Comparison of ENCODE assay signal across 1 cellular context in the genomic region with DNA sequence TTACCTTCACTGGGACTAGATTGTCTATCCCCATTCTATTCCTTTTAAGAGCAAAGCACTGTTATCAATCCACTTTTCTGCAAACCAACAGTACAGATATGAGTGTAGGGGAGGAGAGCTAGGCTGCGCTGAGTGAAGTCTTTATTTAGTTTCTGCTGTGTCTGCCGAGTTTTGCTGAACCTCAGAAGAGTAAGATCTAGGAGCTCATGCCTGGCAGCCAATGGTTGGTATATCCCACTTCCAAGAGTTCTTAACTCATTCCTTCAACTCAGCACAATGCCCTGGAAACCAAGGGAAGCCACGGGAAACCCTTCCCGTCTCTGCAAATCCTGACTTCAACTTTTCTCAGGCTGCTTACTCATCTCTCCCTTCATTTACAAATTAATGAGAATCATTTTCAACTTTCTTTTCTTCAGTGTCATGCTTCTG.
A peak's percentile ranks its signal among the peaks of the same experiment; 100 is the strongest.
TF ChIP-seq lines count a peak whose summit lies in the region.

No MANE protein-coding gene starts in this region.

TF ChIP-seq in K562, 482 proteins besides CTCF, POLR2A, EP300 and RAD21 (continued from another document and continues in another):
- TF ChIP-seq, protein P1, sequence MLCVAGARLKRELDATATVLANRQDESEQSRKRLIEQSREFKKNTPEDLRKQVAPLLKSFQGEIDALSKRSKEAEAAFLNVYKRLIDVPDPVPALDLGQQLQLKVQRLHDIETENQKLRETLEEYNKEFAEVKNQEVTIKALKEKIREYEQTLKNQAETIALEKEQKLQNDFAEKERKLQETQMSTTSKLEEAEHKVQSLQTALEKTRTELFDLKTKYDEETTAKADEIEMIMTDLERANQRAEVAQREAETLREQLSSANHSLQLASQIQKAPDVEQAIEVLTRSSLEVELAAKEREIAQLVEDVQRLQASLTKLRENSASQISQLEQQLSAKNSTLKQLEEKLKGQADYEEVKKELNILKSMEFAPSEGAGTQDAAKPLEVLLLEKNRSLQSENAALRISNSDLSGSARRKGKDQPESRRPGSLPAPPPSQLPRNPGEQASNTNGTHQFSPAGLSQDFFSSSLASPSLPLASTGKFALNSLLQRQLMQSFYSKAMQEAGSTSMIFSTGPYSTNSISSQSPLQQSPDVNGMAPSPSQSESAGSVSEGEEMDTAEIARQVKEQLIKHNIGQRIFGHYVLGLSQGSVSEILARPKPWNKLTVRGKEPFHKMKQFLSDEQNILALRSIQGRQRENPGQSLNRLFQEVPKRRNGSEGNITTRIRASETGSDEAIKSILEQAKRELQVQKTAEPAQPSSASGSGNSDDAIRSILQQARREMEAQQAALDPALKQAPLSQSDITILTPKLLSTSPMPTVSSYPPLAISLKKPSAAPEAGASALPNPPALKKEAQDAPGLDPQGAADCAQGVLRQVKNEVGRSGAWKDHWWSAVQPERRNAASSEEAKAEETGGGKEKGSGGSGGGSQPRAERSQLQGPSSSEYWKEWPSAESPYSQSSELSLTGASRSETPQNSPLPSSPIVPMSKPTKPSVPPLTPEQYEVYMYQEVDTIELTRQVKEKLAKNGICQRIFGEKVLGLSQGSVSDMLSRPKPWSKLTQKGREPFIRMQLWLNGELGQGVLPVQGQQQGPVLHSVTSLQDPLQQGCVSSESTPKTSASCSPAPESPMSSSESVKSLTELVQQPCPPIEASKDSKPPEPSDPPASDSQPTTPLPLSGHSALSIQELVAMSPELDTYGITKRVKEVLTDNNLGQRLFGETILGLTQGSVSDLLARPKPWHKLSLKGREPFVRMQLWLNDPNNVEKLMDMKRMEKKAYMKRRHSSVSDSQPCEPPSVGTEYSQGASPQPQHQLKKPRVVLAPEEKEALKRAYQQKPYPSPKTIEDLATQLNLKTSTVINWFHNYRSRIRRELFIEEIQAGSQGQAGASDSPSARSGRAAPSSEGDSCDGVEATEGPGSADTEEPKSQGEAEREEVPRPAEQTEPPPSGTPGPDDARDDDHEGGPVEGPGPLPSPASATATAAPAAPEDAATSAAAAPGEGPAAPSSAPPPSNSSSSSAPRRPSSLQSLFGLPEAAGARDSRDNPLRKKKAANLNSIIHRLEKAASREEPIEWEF (CRISPR knock-in tag; IDR thresholded peaks at IDR 0.05) = no peak
- TF ChIP-seq PHB (CRISPR knock-in tag; IDR thresholded peaks at IDR 0.05) = no peak
- TF ChIP-seq RBM34 (IDR thresholded peaks at IDR 0.05; ENCODE audit: borderline replicate concordance, insufficient read depth, low read length) = no peak
- peak; percentile 53 for TF ChIP-seq ZNF316 (IDR thresholded peaks at IDR 0.05)
- TF ChIP-seq BRCA1 (IDR thresholded peaks at IDR 0.05) = no peak
- TF ChIP-seq BRCA1 (CRISPR knock-in tag; IDR thresholded peaks at IDR 0.05) = no peak
- no peak for TF ChIP-seq DNMT1 (IDR thresholded peaks at IDR 0.05)
- TF ChIP-seq, protein P2, sequence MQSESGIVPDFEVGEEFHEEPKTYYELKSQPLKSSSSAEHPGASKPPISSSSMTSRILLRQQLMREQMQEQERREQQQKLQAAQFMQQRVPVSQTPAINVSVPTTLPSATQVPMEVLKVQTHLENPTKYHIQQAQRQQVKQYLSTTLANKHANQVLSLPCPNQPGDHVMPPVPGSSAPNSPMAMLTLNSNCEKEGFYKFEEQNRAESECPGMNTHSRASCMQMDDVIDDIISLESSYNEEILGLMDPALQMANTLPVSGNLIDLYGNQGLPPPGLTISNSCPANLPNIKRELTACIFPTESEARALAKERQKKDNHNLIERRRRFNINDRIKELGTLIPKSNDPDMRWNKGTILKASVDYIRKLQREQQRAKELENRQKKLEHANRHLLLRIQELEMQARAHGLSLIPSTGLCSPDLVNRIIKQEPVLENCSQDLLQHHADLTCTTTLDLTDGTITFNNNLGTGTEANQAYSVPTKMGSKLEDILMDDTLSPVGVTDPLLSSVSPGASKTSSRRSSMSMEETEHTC (IDR thresholded peaks at IDR 0.05) = no peak
- TF ChIP-seq IFI16 (CRISPR knock-in tag; IDR thresholded peaks at IDR 0.05) = no peak
- peak; percentile 28; the same call in 1 of the 2 replicates for TF ChIP-seq TCF3 (CRISPR knock-in tag; IDR thresholded peaks at IDR 0.05)
- no peak for TF ChIP-seq ZNF668 (CRISPR knock-in tag; IDR thresholded peaks at IDR 0.05)
- no peak for TF ChIP-seq CXXC5 (CRISPR knock-in tag; IDR thresholded peaks at IDR 0.05)
- TF ChIP-seq, protein P3, sequence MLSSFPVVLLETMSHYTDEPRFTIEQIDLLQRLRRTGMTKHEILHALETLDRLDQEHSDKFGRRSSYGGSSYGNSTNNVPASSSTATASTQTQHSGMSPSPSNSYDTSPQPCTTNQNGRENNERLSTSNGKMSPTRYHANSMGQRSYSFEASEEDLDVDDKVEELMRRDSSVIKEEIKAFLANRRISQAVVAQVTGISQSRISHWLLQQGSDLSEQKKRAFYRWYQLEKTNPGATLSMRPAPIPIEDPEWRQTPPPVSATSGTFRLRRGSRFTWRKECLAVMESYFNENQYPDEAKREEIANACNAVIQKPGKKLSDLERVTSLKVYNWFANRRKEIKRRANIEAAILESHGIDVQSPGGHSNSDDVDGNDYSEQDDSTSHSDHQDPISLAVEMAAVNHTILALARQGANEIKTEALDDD (IDR thresholded peaks at IDR 0.05) = peak; percentile 41; the same call in 1 of the 2 replicates
- TF ChIP-seq ZNF408 (CRISPR knock-in tag; IDR thresholded peaks at IDR 0.05; ENCODE audit: low read depth) = no peak
- TF ChIP-seq DDX20 (tag; IDR thresholded peaks at IDR 0.05; ENCODE audit: low read depth) = no peak
- no peak for TF ChIP-seq ZNF140 (CRISPR knock-in tag; IDR thresholded peaks at IDR 0.05)
- 0 out of 2 replicates have a peak, but pooled peaks have one; percentile 26 for TF ChIP-seq MTA3 (IDR thresholded peaks at IDR 0.05; ENCODE audit: borderline replicate concordance)
- no peak for TF ChIP-seq L3MBTL2 (IDR thresholded peaks at IDR 0.05)
- TF ChIP-seq ZNF263 (CRISPR knock-in tag; IDR thresholded peaks at IDR 0.05; ENCODE audit: borderline replicate concordance) = no peak
- TF ChIP-seq ZNF707 (CRISPR knock-in tag; conservative IDR thresholded peaks at IDR 0.05) = no peak
- TF ChIP-seq NFE2 (IDR thresholded peaks at IDR 0.05; ENCODE audit: low read depth) = peak; percentile 19; the same call in 1 of the 2 replicates
- no peak for TF ChIP-seq ARID2 (IDR thresholded peaks at IDR 0.05)
- TF ChIP-seq POLR2AphosphoS5 (IDR thresholded peaks at IDR 0.05; ENCODE audit: control insufficient read depth, insufficient read depth, low read depth, low read length) = no peak
- no peak for TF ChIP-seq ZNF41 (CRISPR knock-in tag; conservative IDR thresholded peaks at IDR 0.05)
- no peak for TF ChIP-seq SIN3A (IDR thresholded peaks at IDR 0.05; ENCODE audit: borderline replicate concordance in 2 of 2, control insufficient read depth in 1 of 2, low read depth in 2 of 2, low read length in 2 of 2)
- TF ChIP-seq, protein P4, sequence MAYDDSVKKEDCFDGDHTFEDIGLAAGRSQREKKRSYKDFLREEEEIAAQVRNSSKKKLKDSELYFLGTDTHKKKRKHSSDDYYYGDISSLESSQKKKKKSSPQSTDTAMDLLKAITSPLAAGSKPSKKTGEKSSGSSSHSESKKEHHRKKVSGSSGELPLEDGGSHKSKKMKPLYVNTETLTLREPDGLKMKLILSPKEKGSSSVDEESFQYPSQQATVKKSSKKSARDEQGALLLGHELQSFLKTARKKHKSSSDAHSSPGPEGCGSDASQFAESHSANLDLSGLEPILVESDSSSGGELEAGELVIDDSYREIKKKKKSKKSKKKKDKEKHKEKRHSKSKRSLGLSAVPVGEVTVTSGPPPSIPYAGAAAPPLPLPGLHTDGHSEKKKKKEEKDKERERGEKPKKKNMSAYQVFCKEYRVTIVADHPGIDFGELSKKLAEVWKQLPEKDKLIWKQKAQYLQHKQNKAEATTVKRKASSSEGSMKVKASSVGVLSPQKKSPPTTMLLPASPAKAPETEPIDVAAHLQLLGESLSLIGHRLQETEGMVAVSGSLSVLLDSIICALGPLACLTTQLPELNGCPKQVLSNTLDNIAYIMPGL (CRISPR knock-in tag; IDR thresholded peaks at IDR 0.05) = no peak
- peak in 1 of 2 experiments; percentile 55; a peak in 2 of 4 replicates for TF ChIP-seq HDAC1 (IDR thresholded peaks at IDR 0.05)
- no peak for TF ChIP-seq CHD2 (IDR thresholded peaks at IDR 0.05; ENCODE audit: low read depth, low read length)
- TF ChIP-seq, protein P5, sequence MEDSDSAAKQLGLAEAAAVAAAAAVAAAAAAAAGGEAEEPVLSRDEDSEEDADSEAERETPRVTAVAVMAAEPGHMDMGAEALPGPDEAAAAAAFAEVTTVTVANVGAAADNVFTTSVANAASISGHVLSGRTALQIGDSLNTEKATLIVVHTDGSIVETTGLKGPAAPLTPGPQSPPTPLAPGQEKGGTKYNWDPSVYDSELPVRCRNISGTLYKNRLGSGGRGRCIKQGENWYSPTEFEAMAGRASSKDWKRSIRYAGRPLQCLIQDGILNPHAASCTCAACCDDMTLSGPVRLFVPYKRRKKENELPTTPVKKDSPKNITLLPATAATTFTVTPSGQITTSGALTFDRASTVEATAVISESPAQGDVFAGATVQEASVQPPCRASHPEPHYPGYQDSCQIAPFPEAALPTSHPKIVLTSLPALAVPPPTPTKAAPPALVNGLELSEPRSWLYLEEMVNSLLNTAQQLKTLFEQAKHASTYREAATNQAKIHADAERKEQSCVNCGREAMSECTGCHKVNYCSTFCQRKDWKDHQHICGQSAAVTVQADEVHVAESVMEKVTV (CRISPR knock-in tag; IDR thresholded peaks at IDR 0.05) = no peak
- TF ChIP-seq, protein P6, sequence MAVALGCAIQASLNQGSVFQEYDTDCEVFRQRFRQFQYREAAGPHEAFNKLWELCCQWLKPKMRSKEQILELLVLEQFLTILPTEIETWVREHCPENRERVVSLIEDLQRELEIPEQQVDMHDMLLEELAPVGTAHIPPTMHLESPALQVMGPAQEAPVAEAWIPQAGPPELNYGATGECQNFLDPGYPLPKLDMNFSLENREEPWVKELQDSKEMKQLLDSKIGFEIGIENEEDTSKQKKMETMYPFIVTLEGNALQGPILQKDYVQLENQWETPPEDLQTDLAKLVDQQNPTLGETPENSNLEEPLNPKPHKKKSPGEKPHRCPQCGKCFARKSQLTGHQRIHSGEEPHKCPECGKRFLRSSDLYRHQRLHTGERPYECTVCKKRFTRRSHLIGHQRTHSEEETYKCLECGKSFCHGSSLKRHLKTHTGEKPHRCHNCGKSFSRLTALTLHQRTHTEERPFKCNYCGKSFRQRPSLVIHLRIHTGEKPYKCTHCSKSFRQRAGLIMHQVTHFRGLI (CRISPR knock-in tag; IDR thresholded peaks at IDR 0.05) = no peak
- TF ChIP-seq CBFA2T3 (IDR thresholded peaks at IDR 0.05) = peak; percentile 44
- TF ChIP-seq, protein P7, sequence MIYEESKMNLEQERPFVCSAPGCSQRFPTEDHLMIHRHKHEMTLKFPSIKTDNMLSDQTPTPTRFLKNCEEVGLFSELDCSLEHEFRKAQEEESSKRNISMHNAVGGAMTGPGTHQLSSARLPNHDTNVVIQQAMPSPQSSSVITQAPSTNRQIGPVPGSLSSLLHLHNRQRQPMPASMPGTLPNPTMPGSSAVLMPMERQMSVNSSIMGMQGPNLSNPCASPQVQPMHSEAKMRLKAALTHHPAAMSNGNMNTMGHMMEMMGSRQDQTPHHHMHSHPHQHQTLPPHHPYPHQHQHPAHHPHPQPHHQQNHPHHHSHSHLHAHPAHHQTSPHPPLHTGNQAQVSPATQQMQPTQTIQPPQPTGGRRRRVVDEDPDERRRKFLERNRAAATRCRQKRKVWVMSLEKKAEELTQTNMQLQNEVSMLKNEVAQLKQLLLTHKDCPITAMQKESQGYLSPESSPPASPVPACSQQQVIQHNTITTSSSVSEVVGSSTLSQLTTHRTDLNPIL (CRISPR knock-in tag; IDR thresholded peaks at IDR 0.05) = no peak
- no peak for TF ChIP-seq TAF15 (IDR thresholded peaks at IDR 0.05; ENCODE audit: low read depth, low read length)
- no peak for TF ChIP-seq ZEB2 (IDR thresholded peaks at IDR 0.05)
- no peak for TF ChIP-seq HMG20B (CRISPR knock-in tag; IDR thresholded peaks at IDR 0.05)
- TF ChIP-seq KAT2B (IDR thresholded peaks at IDR 0.05; ENCODE audit: low read depth, low read length) = no peak
- no peak for TF ChIP-seq EWSR1 (IDR thresholded peaks at IDR 0.05; ENCODE audit: borderline replicate concordance, low read depth, partially characterized antibody)
- TF ChIP-seq MAFK (IDR thresholded peaks at IDR 0.05; ENCODE audit: low read length) = no peak
- no peak for TF ChIP-seq GATAD2B (IDR thresholded peaks at IDR 0.05; ENCODE audit: borderline replicate concordance)
- peak; percentile 57; the same call in 1 of the 2 replicates for TF ChIP-seq SMARCA4 (IDR thresholded peaks at IDR 0.05)
- no peak for TF ChIP-seq RBBP5 (IDR thresholded peaks at IDR 0.05; ENCODE audit: borderline replicate concordance, insufficient read depth, low read length, poor library complexity, severe bottlenecking)
- TF ChIP-seq BACH1 (tag; IDR thresholded peaks at IDR 0.05) = 0 out of 2 replicates have a peak, but pooled peaks have one; percentile 18
- TF ChIP-seq PTRF (tag; IDR thresholded peaks at IDR 0.05) = no peak
- no peak for TF ChIP-seq HEY1 (CRISPR knock-in tag; IDR thresholded peaks at IDR 0.05; ENCODE audit: borderline replicate concordance)
- TF ChIP-seq SOX6 (IDR thresholded peaks at IDR 0.05) = peak; percentile 44; the same call in 1 of the 2 replicates
- TF ChIP-seq, protein P8, sequence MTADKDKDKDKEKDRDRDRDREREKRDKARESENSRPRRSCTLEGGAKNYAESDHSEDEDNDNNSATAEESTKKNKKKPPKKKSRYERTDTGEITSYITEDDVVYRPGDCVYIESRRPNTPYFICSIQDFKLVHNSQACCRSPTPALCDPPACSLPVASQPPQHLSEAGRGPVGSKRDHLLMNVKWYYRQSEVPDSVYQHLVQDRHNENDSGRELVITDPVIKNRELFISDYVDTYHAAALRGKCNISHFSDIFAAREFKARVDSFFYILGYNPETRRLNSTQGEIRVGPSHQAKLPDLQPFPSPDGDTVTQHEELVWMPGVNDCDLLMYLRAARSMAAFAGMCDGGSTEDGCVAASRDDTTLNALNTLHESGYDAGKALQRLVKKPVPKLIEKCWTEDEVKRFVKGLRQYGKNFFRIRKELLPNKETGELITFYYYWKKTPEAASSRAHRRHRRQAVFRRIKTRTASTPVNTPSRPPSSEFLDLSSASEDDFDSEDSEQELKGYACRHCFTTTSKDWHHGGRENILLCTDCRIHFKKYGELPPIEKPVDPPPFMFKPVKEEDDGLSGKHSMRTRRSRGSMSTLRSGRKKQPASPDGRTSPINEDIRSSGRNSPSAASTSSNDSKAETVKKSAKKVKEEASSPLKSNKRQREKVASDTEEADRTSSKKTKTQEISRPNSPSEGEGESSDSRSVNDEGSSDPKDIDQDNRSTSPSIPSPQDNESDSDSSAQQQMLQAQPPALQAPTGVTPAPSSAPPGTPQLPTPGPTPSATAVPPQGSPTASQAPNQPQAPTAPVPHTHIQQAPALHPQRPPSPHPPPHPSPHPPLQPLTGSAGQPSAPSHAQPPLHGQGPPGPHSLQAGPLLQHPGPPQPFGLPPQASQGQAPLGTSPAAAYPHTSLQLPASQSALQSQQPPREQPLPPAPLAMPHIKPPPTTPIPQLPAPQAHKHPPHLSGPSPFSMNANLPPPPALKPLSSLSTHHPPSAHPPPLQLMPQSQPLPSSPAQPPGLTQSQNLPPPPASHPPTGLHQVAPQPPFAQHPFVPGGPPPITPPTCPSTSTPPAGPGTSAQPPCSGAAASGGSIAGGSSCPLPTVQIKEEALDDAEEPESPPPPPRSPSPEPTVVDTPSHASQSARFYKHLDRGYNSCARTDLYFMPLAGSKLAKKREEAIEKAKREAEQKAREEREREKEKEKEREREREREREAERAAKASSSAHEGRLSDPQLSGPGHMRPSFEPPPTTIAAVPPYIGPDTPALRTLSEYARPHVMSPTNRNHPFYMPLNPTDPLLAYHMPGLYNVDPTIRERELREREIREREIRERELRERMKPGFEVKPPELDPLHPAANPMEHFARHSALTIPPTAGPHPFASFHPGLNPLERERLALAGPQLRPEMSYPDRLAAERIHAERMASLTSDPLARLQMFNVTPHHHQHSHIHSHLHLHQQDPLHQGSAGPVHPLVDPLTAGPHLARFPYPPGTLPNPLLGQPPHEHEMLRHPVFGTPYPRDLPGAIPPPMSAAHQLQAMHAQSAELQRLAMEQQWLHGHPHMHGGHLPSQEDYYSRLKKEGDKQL (CRISPR knock-in tag; IDR thresholded peaks at IDR 0.05; ENCODE audit: borderline replicate concordance) = no peak
